14 cellular contexts compared by ENCODE assay signal in genomic region chr6:129704708-129705107, GRCh38.
"Had no signal": no experiment of that assay in that cellular context is flagged by ENCODE, and none has a peak within 500 bp of the region (broad histone marks: within the 10 kb centered on the region; RNA-seq: fewer than 3 reads in every experiment).

No MANE protein-coding gene starts in this region.

- H3K27ac Mint-ChIP-seq: activated CD4-positive, alpha-beta T cell treated with anti-CD3 and anti-CD28 coated beads for 36 hours; activated CD8-positive, alpha-beta T cell treated with anti-CD3 and anti-CD28 coated beads for 36 hours had no signal

- H3K27me3 Mint-ChIP-seq: activated CD4-positive, alpha-beta T cell treated with anti-CD3 and anti-CD28 coated beads for 36 hours; activated CD8-positive, alpha-beta T cell treated with anti-CD3 and anti-CD28 coated beads for 36 hours had no signal

- H3K36me3 ChIP-seq: sigmoid colon, thoracic aorta, uterus had no signal

- H3K9me3 Mint-ChIP-seq: activated CD8-positive, alpha-beta T cell treated with anti-CD3 and anti-CD28 coated beads for 36 hours had no signal

- ATAC-seq: activated CD4-positive, alpha-beta T cell treated with anti-CD3 and anti-CD28 coated beads for 36 hours; activated CD8-positive, alpha-beta T cell treated with anti-CD3 and anti-CD28 coated beads for 36 hours; psoas muscle; stimulated activated naive CD8-positive, alpha-beta T cell treated with anti-CD3 and anti-CD28 coated beads, Interleukin-15, Interleukin-2, amounts not matched to agents 100 U/mL and 50 U/mL, for 24 hours had no signal

- DNase-seq: activated CD4-positive, alpha-beta T cell treated with anti-CD3 and anti-CD28 coated beads for 36 hours; activated CD8-positive, alpha-beta memory T cell treated with anti-CD3 and anti-CD28 coated beads, Interleukin-2, amount 50 U/mL, for 48 hours; activated CD8-positive, alpha-beta T cell treated with anti-CD3 and anti-CD28 coated beads for 36 hours; activated naive CD4-positive, alpha-beta T cell treated with anti-CD3 and anti-CD28 coated beads, Interleukin-2, amount 50 U/mL, for 16 hours; central memory CD4-positive, alpha-beta T cell; cortex of kidney; effector memory CD4-positive, alpha-beta T cell; psoas muscle; sigmoid colon; stimulated activated CD4-positive, alpha-beta T cell treated with anti-CD3 and anti-CD28 coated beads, Interleukin-12 subunit alpha, Interleukin-12 subunit beta, amount 100 ng/mL, for 4 hours; stimulated activated naive CD8-positive, alpha-beta T cell treated with anti-CD3 and anti-CD28 coated beads, Interleukin-15, Interleukin-2, amounts not matched to agents 100 U/mL and 50 U/mL, for 24 hours; uterus had no signal

- H3K9me3 ChIP-seq: psoas muscle, sigmoid colon, thoracic aorta, uterus had no signal

- H3K4me3 Mint-ChIP-seq: activated CD4-positive, alpha-beta T cell treated with anti-CD3 and anti-CD28 coated beads for 36 hours; activated CD8-positive, alpha-beta T cell treated with anti-CD3 and anti-CD28 coated beads for 36 hours had no signal

- H3K4me1 ChIP-seq: uterus had no signal

- H3K27me3 ChIP-seq: sigmoid colon, uterus had no signal

- H3K27ac ChIP-seq: psoas muscle, sigmoid colon, thoracic aorta, uterus, VCaP had no signal

- H3K4me3 ChIP-seq: psoas muscle, sigmoid colon, thoracic aorta, uterus had no signal
